Comparison of ENCODE assay signal across 11 cellular contexts in genomic region chr1:234927968-234928635, GRCh38.
DNase-seq lines count a peak whose midpoint lies in the region; ATAC-seq and TF ChIP-seq lines count a peak whose summit lies in the region.
"Had no signal": no experiment of that assay in that cellular context is flagged by ENCODE, and none has a peak within 500 bp of the region (broad histone marks: within the 10 kb centered on the region; RNA-seq: fewer than 3 reads in every experiment).

No MANE protein-coding gene starts in this region.

- peak; percentile 18 for ATAC-seq in activated CD4-positive, alpha-beta T cell treated with anti-CD3 and anti-CD28 coated beads for 36 hours
- ATAC-seq in central memory CD8-positive, alpha-beta T cell (replicated peaks; ENCODE audit: extremely low read depth, poor library complexity, severe bottlenecking): no peak
- no peak for ATAC-seq in HG02981 (IDR thresholded peaks at IDR 0.05; ENCODE audit: unreplicated experiment)
- ATAC-seq: left ventricle myocardium superior had no signal

- peak; percentile 59 for DNase-seq in activated CD4-positive, alpha-beta T cell treated with anti-CD3 and anti-CD28 coated beads for 36 hours
- DNase-seq in activated CD4-positive, alpha-beta T cell treated with anti-CD3 and anti-CD28 coated beads, Interleukin-2, amount 50 U/mL, for 4 hours: no peak
- no peak for DNase-seq in central memory CD8-positive, alpha-beta T cell (ENCODE audit: low spot score in 2 of 2)
- DNase-seq in osteocyte (ENCODE audit: extremely low spot score, unreplicated experiment) (no peak), KBM-7 (no peak), NCI-H2107 (lab: John Stamatoyannopoulos, UW) (no peak)
- DNase-seq: esophagus squamous epithelium, left ventricle myocardium superior, nucleus accumbens had no signal

- H3K36me3 Mint-ChIP-seq in activated CD4-positive, alpha-beta T cell treated with anti-CD3 and anti-CD28 coated beads for 36 hours (ENCODE audit: low read depth): no peaks in the 10 kb centered on the region
- H3K36me3 Mint-ChIP-seq in T-helper 1 cell treated with Interleukin-12 subunit alpha and Interleukin-12 subunit beta and Interleukin-4 antibody, amounts not matched to agents 30 μg/mL and 1 μg/mL, for 36 hours (ENCODE audit: low read depth): peaks cover 7% of the 10 kb centered on the region
- peaks cover 9% of the 10 kb centered on the region for H3K36me3 Mint-ChIP-seq in central memory CD8-positive, alpha-beta T cell (ENCODE audit: insufficient read depth)
- no peaks in the 10 kb centered on the region for H3K36me3 Mint-ChIP-seq in osteocyte (ENCODE audit: unreplicated experiment)

- intact Hi-C loops in activated CD4-positive, alpha-beta T cell treated with anti-CD3 and anti-CD28 coated beads for 36 hours (cut with DNase I, micrococcal nuclease): loop anchor here (1.0 to 5.0 kb wide), 6 partner anchors 27 to 317 kb away; partner anchors contain the start of gene IRF2BP2 (in 2 of the 2)

- no peak for TF ChIP-seq CTCF in osteocyte (IDR thresholded peaks at IDR 0.05)

- in situ Hi-C loops in KBM-7 (cut with MboI; ENCODE audit: low pct_unique_long_range_greater_than_20kb, low sequenced_read_pairs): no loop called here

- H3K4me1 Mint-ChIP-seq in activated CD4-positive, alpha-beta T cell treated with anti-CD3 and anti-CD28 coated beads for 36 hours: peaks cover 64% of the 10 kb centered on the region
- peaks cover 60% of the 10 kb centered on the region for H3K4me1 Mint-ChIP-seq in T-helper 1 cell treated with Interleukin-12 subunit alpha and Interleukin-12 subunit beta and Interleukin-4 antibody, amounts not matched to agents 30 μg/mL and 1 μg/mL, for 36 hours (ENCODE audit: low read depth)
- peaks cover 34% of the 10 kb centered on the region for H3K4me1 Mint-ChIP-seq in central memory CD8-positive, alpha-beta T cell
- peaks cover 44% of the 10 kb centered on the region for H3K4me1 Mint-ChIP-seq in osteocyte (ENCODE audit: unreplicated experiment)

- peak overlapping the region; percentile 59 for H3K4me3 Mint-ChIP-seq in activated CD4-positive, alpha-beta T cell treated with anti-CD3 and anti-CD28 coated beads for 36 hours
- peak overlapping the region; percentile 65 for H3K4me3 Mint-ChIP-seq in T-helper 1 cell treated with Interleukin-12 subunit alpha and Interleukin-12 subunit beta and Interleukin-4 antibody, amounts not matched to agents 30 μg/mL and 1 μg/mL, for 36 hours
- H3K4me3 Mint-ChIP-seq in central memory CD8-positive, alpha-beta T cell: peak overlapping the region; percentile 70
- no peak overlapping the region for H3K4me3 Mint-ChIP-seq in osteocyte (ENCODE audit: unreplicated experiment)

- H3K9me3 Mint-ChIP-seq in activated CD4-positive, alpha-beta T cell treated with anti-CD3 and anti-CD28 coated beads for 36 hours (ENCODE audit: low read depth): no peaks in the 10 kb centered on the region
- peaks cover 11% of the 10 kb centered on the region for H3K9me3 Mint-ChIP-seq in T-helper 1 cell treated with Interleukin-12 subunit alpha and Interleukin-12 subunit beta and Interleukin-4 antibody, amounts not matched to agents 30 μg/mL and 1 μg/mL, for 36 hours
- no peaks in the 10 kb centered on the region for H3K9me3 Mint-ChIP-seq in central memory CD8-positive, alpha-beta T cell
- H3K9me3 Mint-ChIP-seq in osteocyte (ENCODE audit: unreplicated experiment): no peaks in the 10 kb centered on the region

- peak overlapping the region; percentile 86 for H3K27ac Mint-ChIP-seq in activated CD4-positive, alpha-beta T cell treated with anti-CD3 and anti-CD28 coated beads for 36 hours
- peak overlapping the region; percentile 93 for H3K27ac Mint-ChIP-seq in T-helper 1 cell treated with Interleukin-12 subunit alpha and Interleukin-12 subunit beta and Interleukin-4 antibody, amounts not matched to agents 30 μg/mL and 1 μg/mL, for 36 hours
- peak overlapping the region; percentile 96 for H3K27ac Mint-ChIP-seq in central memory CD8-positive, alpha-beta T cell (ENCODE audit: low read depth)
- peak overlapping the region; percentile 94 for H3K27ac Mint-ChIP-seq in osteocyte (ENCODE audit: unreplicated experiment)

- CTCF ChIA-PET in activated CD4-positive, alpha-beta T cell treated with anti-CD3 and anti-CD28 coated beads for 36 hours (lab: Charles Lee): interaction anchor here (0.6 to 1.5 kb wide), 6 partner anchors 12 to 429 kb away, joined by 3 to 7 read pairs (median 4); no protein-coding TSS in a partner anchor

- POLR2A ChIA-PET in activated CD4-positive, alpha-beta T cell treated with anti-CD3 and anti-CD28 coated beads for 36 hours (lab: Charles Lee): no interaction called here

- H3K27me3 Mint-ChIP-seq in activated CD4-positive, alpha-beta T cell treated with anti-CD3 and anti-CD28 coated beads for 36 hours: no peaks in the 10 kb centered on the region
- no peaks in the 10 kb centered on the region for H3K27me3 Mint-ChIP-seq in T-helper 1 cell treated with Interleukin-12 subunit alpha and Interleukin-12 subunit beta and Interleukin-4 antibody, amounts not matched to agents 30 μg/mL and 1 μg/mL, for 36 hours (ENCODE audit: low read depth)
- no peaks in the 10 kb centered on the region for H3K27me3 Mint-ChIP-seq in central memory CD8-positive, alpha-beta T cell
- no peaks in the 10 kb centered on the region for H3K27me3 Mint-ChIP-seq in osteocyte (ENCODE audit: unreplicated experiment)
